Comparison of ENCODE assay signal across 8 cellular contexts in the genomic region with DNA sequence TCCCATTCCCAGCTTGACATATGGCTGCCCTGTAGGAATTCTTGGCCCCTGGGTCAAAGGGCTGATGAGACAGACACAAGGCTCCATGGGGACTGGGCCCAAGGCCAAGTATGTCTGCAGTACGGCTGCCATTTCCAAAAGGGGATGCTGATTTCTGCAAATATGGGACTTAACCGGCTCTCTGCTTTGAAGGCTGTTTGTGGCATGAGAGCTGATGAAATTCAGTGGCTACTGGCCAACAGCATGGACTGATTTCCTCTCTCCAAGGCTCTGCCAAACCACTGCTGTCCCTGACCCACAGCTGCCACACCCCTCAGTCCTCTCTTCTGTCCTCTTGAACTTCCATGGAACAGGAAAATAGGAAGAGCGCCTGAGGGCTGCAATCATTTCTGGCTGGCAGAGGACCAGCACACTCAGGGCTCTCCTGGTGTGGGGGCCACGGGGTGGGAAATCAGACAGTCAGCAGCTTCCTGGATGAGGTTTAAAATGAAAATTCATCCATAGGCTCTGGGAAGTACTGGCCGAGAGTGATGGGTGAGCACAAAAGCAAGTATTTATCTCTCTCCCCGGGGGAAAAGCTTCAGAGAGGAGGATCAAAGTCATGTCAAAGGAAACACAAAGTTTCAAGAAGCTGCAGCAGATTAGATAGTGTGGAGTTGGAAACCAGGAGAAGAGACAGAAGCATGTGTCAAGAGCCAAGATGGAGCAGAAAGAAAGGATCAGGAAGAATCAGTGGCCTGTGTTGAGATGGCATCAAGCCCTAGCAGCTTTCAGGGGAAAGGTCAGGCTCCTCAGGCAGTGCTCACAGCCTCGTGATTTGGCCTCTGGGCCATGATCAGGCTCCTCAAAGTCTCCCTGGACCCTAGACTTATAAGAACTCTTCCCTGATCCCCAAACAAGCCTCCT.
DNase-seq lines count a peak whose midpoint lies in the region; ATAC-seq, FAIRE-seq and TF ChIP-seq lines count a peak whose summit lies in the region.

No MANE protein-coding gene starts in this region.

- ATAC-seq in esophagus mucosa = peak; percentile 77
- ATAC-seq in HG03354 (IDR thresholded peaks at IDR 0.05; ENCODE audit: poor library complexity, severe bottlenecking, unreplicated experiment) = no peak
- ATAC-seq in HG03039 (IDR thresholded peaks at IDR 0.05; ENCODE audit: unreplicated experiment) = no peak

- peak; percentile 86 for FAIRE-seq in RCC 7860 (lab: Jason Lieb, UNC)

- peak overlapping the region; percentile 81 for H3K27ac Mint-ChIP-seq in osteocyte (ENCODE audit: unreplicated experiment)
- H3K27ac Mint-ChIP-seq in progenitor cell of endocrine pancreas = no peak overlapping the region

- H3K9me3 Mint-ChIP-seq in osteocyte (ENCODE audit: unreplicated experiment) (no peaks in the 10 kb centered on the region), progenitor cell of endocrine pancreas (ENCODE audit: low read depth) (no peaks in the 10 kb centered on the region)

- H3K27me3 Mint-ChIP-seq in osteocyte (ENCODE audit: unreplicated experiment) (no peaks in the 10 kb centered on the region), progenitor cell of endocrine pancreas (no peaks in the 10 kb centered on the region)

- H3K4me1 Mint-ChIP-seq in osteocyte (ENCODE audit: unreplicated experiment) (peaks cover 47% of the 10 kb centered on the region), progenitor cell of endocrine pancreas (ENCODE audit: low read depth) (no peaks in the 10 kb centered on the region)

- peaks cover 31% of the 10 kb centered on the region for H3K36me3 Mint-ChIP-seq in osteocyte (ENCODE audit: unreplicated experiment)
- peaks cover 5% of the 10 kb centered on the region for H3K36me3 Mint-ChIP-seq in progenitor cell of endocrine pancreas (ENCODE audit: insufficient read depth)

- H3K4me3 Mint-ChIP-seq in osteocyte (ENCODE audit: unreplicated experiment) = no peak overlapping the region
- H3K4me3 Mint-ChIP-seq in progenitor cell of endocrine pancreas (ENCODE audit: low read depth) = no peak overlapping the region

- peak; percentile 99 for DNase-seq in EH (ENCODE audit: low read depth)
- peak; percentile 82 for DNase-seq in RCC 7860 (ENCODE audit: low spot score)
- DNase-seq in osteocyte (ENCODE audit: extremely low spot score, unreplicated experiment) = peak; percentile 93
- DNase-seq in GDM1 (lab: John Stamatoyannopoulos, UW) = no peak
- DNase-seq in progenitor cell of endocrine pancreas (ENCODE audit: low spot score, unreplicated experiment) = no peak

- TF ChIP-seq CTCF in osteocyte (IDR thresholded peaks at IDR 0.05) (no peak), progenitor cell of endocrine pancreas (IDR thresholded peaks at IDR 0.05; ENCODE audit: unreplicated experiment) (no peak)

Comparison
In these comparisons a context has a peak if more than half of its experiments do, and no peak if none do; other contexts are left out.
1. DNase-seq: peak in EH (single experiment), RCC 7860 (single experiment) and osteocyte (single experiment); none in GDM1 (single experiment) and progenitor cell of endocrine pancreas (single experiment).